In genomic region chr17:40487371-40488020, GRCh38 we compare ENCODE assay signal across 1 cellular context.
TF ChIP-seq lines count a peak whose summit lies in the region.

No MANE protein-coding gene starts in this region.

TF ChIP-seq in HepG2, 621 proteins besides CTCF, POLR2A, EP300 and RAD21:
- TF ChIP-seq POLR2G (IDR thresholded peaks at IDR 0.05; ENCODE audit: low read depth, low read length) (peak; percentile 30), CCAR2 (optimal IDR thresholded peaks at IDR 0.05; ENCODE audit: low read depth, low read length) (no peak)
- TF ChIP-seq, protein P1, sequence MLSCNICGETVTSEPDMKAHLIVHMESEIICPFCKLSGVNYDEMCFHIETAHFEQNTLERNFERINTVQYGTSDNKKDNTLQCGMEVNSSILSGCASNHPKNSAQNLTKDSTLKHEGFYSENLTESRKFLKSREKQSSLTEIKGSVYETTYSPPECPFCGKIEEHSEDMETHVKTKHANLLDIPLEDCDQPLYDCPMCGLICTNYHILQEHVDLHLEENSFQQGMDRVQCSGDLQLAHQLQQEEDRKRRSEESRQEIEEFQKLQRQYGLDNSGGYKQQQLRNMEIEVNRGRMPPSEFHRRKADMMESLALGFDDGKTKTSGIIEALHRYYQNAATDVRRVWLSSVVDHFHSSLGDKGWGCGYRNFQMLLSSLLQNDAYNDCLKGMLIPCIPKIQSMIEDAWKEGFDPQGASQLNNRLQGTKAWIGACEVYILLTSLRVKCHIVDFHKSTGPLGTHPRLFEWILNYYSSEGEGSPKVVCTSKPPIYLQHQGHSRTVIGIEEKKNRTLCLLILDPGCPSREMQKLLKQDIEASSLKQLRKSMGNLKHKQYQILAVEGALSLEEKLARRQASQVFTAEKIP (CRISPR knock-in tag; IDR thresholded peaks at IDR 0.05; ENCODE audit: borderline replicate concordance): no peak
